In genomic region chr16:47143677-47144558, GRCh38 we compare ENCODE assay signal across 8 cellular contexts. TPM values are rescaled to one million over a fixed set of nuclear protein-coding genes. Genes with fewer than 3 reads are reported as not detected.
A peak's percentile ranks its signal among the peaks of the same experiment; 100 is the strongest.
DNase-seq lines count a peak whose midpoint lies in the region; ATAC-seq and TF ChIP-seq lines count a peak whose summit lies in the region.

Gene NETO2, minus strand, starts transcription at chr16:47143945. Its CDS starts 333 bp downstream, at chr16:47143612.

- POLR2A ChIA-PET in AG04449 (lab: Yijun Ruan, JAX), result interaction anchor here (0.5 to 1.6 kb wide), 6 partner anchors 21 to 1107 kb away, joined by 3 to 7 read pairs (median 3); partner anchors contain the start of genes ITFG1 and PHKB

- H3K4me3 ChIP-seq in AG04449 (ENCODE audit: low read depth, low read length), result peak within 1 kb of the TSS; percentile 73

- CTCF ChIA-PET in AG04449 (lab: Yijun Ruan, JAX), result interaction anchor here (0.6 to 6.9 kb wide), 53 partner anchors 10 to 1069 kb away, joined by 3 to 322 read pairs (median 4); partner anchors contain the start of genes ABCC12, ITFG1 and PHKB

- ATAC-seq in GM18520 (IDR thresholded peaks at IDR 0.05; ENCODE audit: unreplicated experiment) (peak; percentile 34), HG02981 (IDR thresholded peaks at IDR 0.05; ENCODE audit: unreplicated experiment) (peak; percentile 48)

- DNase-seq in AG04449 (ENCODE audit: low read depth, low spot score) (no peak), NCI-H460 (ENCODE audit: extremely low read depth, low read depth) (peak; percentile 43), ecto neural progenitor cell (ENCODE audit: low spot score) (peak; percentile 77), medulla oblongata (ENCODE audit: extremely low spot score) (peak; percentile 63)
- peak; percentile 33 to 40 for DNase-seq in activated CD4-positive, alpha-beta T cell treated with anti-CD3 and anti-CD28 coated beads, Interleukin-2, amount 50 U/mL, for 24 hours (ENCODE audit: low read depth in 1 of 2, low spot score in 1 of 2)
- DNase-seq in stimulated activated CD8-positive, alpha-beta memory T cell treated with anti-CD3 and anti-CD28 coated beads, Interleukin-15, amount 100 ng/mL, for 48 hours (ENCODE audit: low read depth in 2 of 2), result peak; percentile 29 to 40

- peak; percentile 75 for TF ChIP-seq CTCF in AG04449 (IDR thresholded peaks at IDR 0.05; ENCODE audit: insufficient read depth, low read length, missing control alignments)

RNA-seq across cellular contexts. Expression of gene NETO2, which starts in this region (rescaled TPM):
- total RNA-seq in NCI-H460 (2014; rRNA removed; shearing (Covaris generic)), result 80.8 and 99.4 TPM in 2 replicates
- polyA plus RNA-seq in NCI-H460 (2014; cell fraction: nucleus; rRNA removed), result 60.2 and 119 TPM in 2 replicates
